8 cellular contexts compared by ENCODE assay signal in genomic region chr17:58352843-58353719, GRCh38. TPM values are rescaled to one million over a fixed set of nuclear protein-coding genes. Genes with fewer than 3 reads are reported as not detected.
DNase-seq lines count a peak whose midpoint lies in the region; ATAC-seq and TF ChIP-seq lines count a peak whose summit lies in the region.

No MANE protein-coding gene starts in this region.

- peaks cover 10% of the 10 kb centered on the region in 2 donors for H3K4me1 ChIP-seq in neuronal stem cell (ENCODE audit: control insufficient read depth in 2 of 2, insufficient read depth in 1 of 2, low read depth in 1 of 2, low read length in 2 of 2)

- peak overlapping the region; percentile 85 for H3K4me2 ChIP-seq in neuronal stem cell (ENCODE audit: insufficient read depth, low read length, poor library complexity, severe bottlenecking)

- peaks cover 11 to 24% of the 10 kb centered on the region in 2 donors for H3K36me3 ChIP-seq in neuronal stem cell (replicated peaks in 1 of 2; ENCODE audit: control insufficient read depth in 2 of 2, insufficient read depth in 2 of 2, low read length in 2 of 2)

- no peak overlapping the region for H4K91ac ChIP-seq in neuronal stem cell (ENCODE audit: low read depth, low read length, poor library complexity)

- H2AK5ac ChIP-seq in neuronal stem cell (ENCODE audit: low read depth, low read length), result no peak overlapping the region

- H3K4me3 Mint-ChIP-seq in activated T-cell treated with anti-CD3 and anti-CD28 coated beads, Interleukin-2, amount 50 U/mL, for 4 hours, result peak overlapping the region; percentile 100

- no peak overlapping the region for H3K14ac ChIP-seq in neuronal stem cell (ENCODE audit: low read length)

- H3K18ac ChIP-seq in neuronal stem cell (ENCODE audit: low read length), result peak overlapping the region; percentile 55

- H2BK12ac ChIP-seq in neuronal stem cell (ENCODE audit: low read length), result no peak overlapping the region

- H3K27ac ChIP-seq in neuronal stem cell (replicated peaks; ENCODE audit: low read length), result peak overlapping the region; percentile 85

- no CpG with 5 or more reads among the region's 17 CpGs for WGBS in neuronal stem cell (ENCODE audit: extremely low coverage in 2 of 2, insufficient read length in 2 of 2, insufficient replicate concordance in 1 of 2), 2 donors

- H3K23ac ChIP-seq in neuronal stem cell (ENCODE audit: low read depth, low read length, poor library complexity), result no peak overlapping the region

- no peaks in the 10 kb centered on the region for H3K9me3 ChIP-seq in neuronal stem cell (replicated peaks in 1 of 2; ENCODE audit: control insufficient read depth in 2 of 2, insufficient read depth in 1 of 2, low read depth in 1 of 2, low read length in 2 of 2)

- DNase-seq in GF-D8 (lab: John Stamatoyannopoulos, UW) (peak; percentile 47), LNCaP clone FGC (ENCODE audit: low read depth) (no peak), fibroblast of villous mesenchyme (ENCODE audit: low read depth) (peak; percentile 41), neuronal stem cell (ENCODE audit: low spot score) (peak; percentile 51), retina (no peak), GM19238 (ENCODE audit: insufficient read length, low spot score) (no peak)
- DNase-seq in activated T-cell treated with anti-CD3 and anti-CD28 coated beads, Interleukin-2, amount 50 U/mL, for 4 hours, result no peak

- no peak overlapping the region for H3K4ac ChIP-seq in neuronal stem cell (ENCODE audit: low read length)

- H3K79me1 ChIP-seq in neuronal stem cell (ENCODE audit: low read depth, low read length), result peaks cover 6% of the 10 kb centered on the region

- no peak overlapping the region for H2BK15ac ChIP-seq in neuronal stem cell (ENCODE audit: low read length)

- H2AFZ ChIP-seq in neuronal stem cell (ENCODE audit: low read length), result peak overlapping the region; percentile 89

- H3K4me3 ChIP-seq in LNCaP clone FGC (ENCODE audit: low read depth, low read length) (peak overlapping the region; percentile 100), fibroblast of villous mesenchyme (ENCODE audit: low read depth, low read length) (peak overlapping the region; percentile 100), neuronal stem cell (ENCODE audit: low read length in 2 of 2) (peak overlapping the region; percentile 79 to 95)

- no peaks in the 10 kb centered on the region for H3K27me3 ChIP-seq in neuronal stem cell (ENCODE audit: control insufficient read depth in 3 of 3, insufficient read depth in 3 of 3, low read depth in 1 of 3, low read length in 3 of 3)

- no peak overlapping the region for H2BK120ac ChIP-seq in neuronal stem cell (ENCODE audit: low read depth, low read length)

- no peaks in the 10 kb centered on the region for H3K27me3 Mint-ChIP-seq in activated T-cell treated with anti-CD3 and anti-CD28 coated beads, Interleukin-2, amount 50 U/mL, for 4 hours (ENCODE audit: low read depth)

- no peak overlapping the region for H3K9ac ChIP-seq in neuronal stem cell (ENCODE audit: low read depth, low read length, poor library complexity)

- H3K4me1 Mint-ChIP-seq in activated T-cell treated with anti-CD3 and anti-CD28 coated beads, Interleukin-2, amount 50 U/mL, for 4 hours (ENCODE audit: low read depth), result peaks cover 47% of the 10 kb centered on the region

- no peak overlapping the region for H2BK5ac ChIP-seq in neuronal stem cell (ENCODE audit: low read length)

- peaks cover 28% of the 10 kb centered on the region for H3K36me3 Mint-ChIP-seq in activated T-cell treated with anti-CD3 and anti-CD28 coated beads, Interleukin-2, amount 50 U/mL, for 4 hours (ENCODE audit: insufficient read depth)

- H3K9me3 Mint-ChIP-seq in activated T-cell treated with anti-CD3 and anti-CD28 coated beads, Interleukin-2, amount 50 U/mL, for 4 hours, result no peaks in the 10 kb centered on the region

- no peak for ATAC-seq in activated T-cell treated with anti-CD3 and anti-CD28 coated beads, Interleukin-2, amount 50 U/mL, for 4 hours
- no peak for ATAC-seq in GM18870 (IDR thresholded peaks at IDR 0.05; ENCODE audit: unreplicated experiment)

- no peak overlapping the region for H4K8ac ChIP-seq in neuronal stem cell (ENCODE audit: low read depth, low read length)

- no peak for TF ChIP-seq CTCF in LNCaP clone FGC (IDR thresholded peaks at IDR 0.05; ENCODE audit: control insufficient read depth, extremely low read depth, insufficient read depth)
- TF ChIP-seq CTCF in fibroblast of villous mesenchyme (IDR thresholded peaks at IDR 0.05; ENCODE audit: insufficient read depth, low read depth, low read length), result no peak

RNA-seq across cellular contexts. Expression of gene SUPT4H1, which starts 1.1 kb away (rescaled TPM):
- total RNA-seq in activated T-cell treated with anti-CD3 and anti-CD28 coated beads, Interleukin-2, amount 50 U/mL, for 4 hours, result 100 to 1,000 TPM; 144 to 154 (median 152) TPM
- 34.5 and 54.1 TPM in 2 replicates for total RNA-seq in fibroblast of villous mesenchyme
- polyA plus RNA-seq in neuronal stem cell (2013, experiment 1 of 2), result 75.6 TPM
- 76.4 TPM for polyA plus RNA-seq in neuronal stem cell (2013, experiment 2 of 2)

RNA-seq across cellular contexts. Expression of gene TSPOAP1, which starts 24.5 kb away (rescaled TPM):
- total RNA-seq in activated T-cell treated with anti-CD3 and anti-CD28 coated beads, Interleukin-2, amount 50 U/mL, for 4 hours, result 10 to 100 TPM; 38.6 to 49.6 (median 43.2) TPM
- 0.86 and 2.3 TPM in 2 replicates for total RNA-seq in fibroblast of villous mesenchyme
- 26.2 TPM for polyA plus RNA-seq in neuronal stem cell (2013, experiment 1 of 2)
- polyA plus RNA-seq in neuronal stem cell (2013, experiment 2 of 2), result 25.2 TPM

Comparison
In these comparisons a context has a peak if more than half of its experiments do, and no peak if none do; other contexts are left out.
1. DNase-seq: peak in GF-D8 (single experiment), fibroblast of villous mesenchyme (single experiment) and neuronal stem cell (single experiment); none in LNCaP clone FGC (single experiment), activated T-cell treated with anti-CD3 and anti-CD28 coated beads, Interleukin-2, amount 50 U/mL, for 4 hours (single experiment), retina (single experiment) and GM19238 (single experiment).
2. RNA of gene TSPOAP1, which starts 24.5 kb away (total RNA-seq): 38.6 to 49.6 TPM in activated T-cell treated with anti-CD3 and anti-CD28 coated beads, Interleukin-2, amount 50 U/mL, for 4 hours; 0.86 to 2.3 TPM in fibroblast of villous mesenchyme; every median in the first group is over 10 times any median in the second.
3. Peak in every context shown above with its lines, with median percentiles within 50 percentile points of each other: H3K4me3 ChIP-seq.